19 cellular contexts compared by ENCODE assay signal in the genomic region with DNA sequence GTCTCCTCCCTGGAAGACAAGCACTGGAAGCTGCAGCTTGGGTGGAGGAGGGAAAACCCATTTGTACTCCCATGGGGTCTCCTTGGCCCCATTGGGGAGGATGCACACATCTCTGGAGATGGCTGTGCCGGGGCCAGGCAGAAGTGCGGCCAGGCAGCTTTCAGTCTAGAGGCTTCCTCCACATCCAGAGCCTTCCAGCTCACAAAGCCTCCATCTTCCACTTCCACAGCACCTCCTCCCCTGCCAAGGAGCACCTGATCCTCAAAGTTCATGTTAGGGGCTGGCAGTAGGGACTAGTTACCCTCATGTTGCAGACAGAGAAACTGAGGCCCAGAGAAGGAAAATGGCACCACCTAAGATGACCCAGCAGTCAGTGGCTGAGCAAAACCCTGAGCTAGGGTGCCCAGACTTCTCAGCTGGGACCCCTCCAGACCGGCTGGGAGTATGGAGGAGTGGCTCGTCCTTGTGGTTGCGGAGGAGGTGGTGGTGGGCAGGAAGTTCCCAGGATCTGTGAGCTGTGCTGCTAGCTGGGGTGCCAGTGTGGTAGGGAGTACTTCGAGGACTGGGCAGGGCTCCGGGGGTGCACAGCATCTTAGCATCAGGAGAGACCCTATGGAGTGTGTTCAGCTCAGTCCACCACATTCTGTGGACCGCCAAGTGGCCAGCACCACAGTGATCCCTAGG. TPM values are rescaled to one million over a fixed set of nuclear protein-coding genes. Genes with fewer than 3 reads are reported as not detected.
A peak's percentile ranks its signal among the peaks of the same experiment; 100 is the strongest.
DNase-seq lines count a peak whose midpoint lies in the region; ATAC-seq and TF ChIP-seq lines count a peak whose summit lies in the region.
"Had no signal": no experiment of that assay in that cellular context is flagged by ENCODE, and none has a peak within 500 bp of the region (broad histone marks: within the 10 kb centered on the region; RNA-seq: fewer than 3 reads in every experiment).

No MANE protein-coding gene starts in this region.

- peak; percentile 13 for DNase-seq in H7
- peak; percentile 17 for DNase-seq in RWPE2 (ENCODE audit: low spot score)
- DNase-seq in neural progenitor cell (ENCODE audit: low spot score): no peak
- DNase-seq in stomach: peak; percentile 18
- no peak for DNase-seq in SJCRH30
- DNase-seq: BE2C, DMS79, Kasumi-1, NCI-H187, NCI-H446, NCI-H526, SHP77 had no signal

- intact Hi-C loops in stomach (cut with DNase I; ENCODE audit: low total_unique reads): no loop called here

- peaks cover 17% of the 10 kb centered on the region for H3K36me3 Mint-ChIP-seq in neural progenitor cell

- TF ChIP-seq CTCF in RWPE2 (IDR thresholded peaks at IDR 0.05; ENCODE audit: poor library complexity, severe bottlenecking): no peak
- no peak for TF ChIP-seq CTCF in neural progenitor cell (IDR thresholded peaks at IDR 0.05)
- no peak for TF ChIP-seq CTCF in stomach (IDR thresholded peaks at IDR 0.05)

- H2AFZ ChIP-seq in neural progenitor cell (replicated peaks): no peak overlapping the region

- H3K79me2 ChIP-seq in neural progenitor cell (ENCODE audit: low read depth): no peaks in the 10 kb centered on the region

- TF ChIP-seq POLR2A in stomach (IDR thresholded peaks at IDR 0.05): no peak

- H3K4me1 ChIP-seq in RWPE2 (ENCODE audit: insufficient read depth, poor library complexity, severe bottlenecking) (no peaks in the 10 kb centered on the region), neural progenitor cell (peaks cover 10% of the 10 kb centered on the region), stomach (no peaks in the 10 kb centered on the region), SJCRH30 (no peaks in the 10 kb centered on the region)
- H3K4me1 ChIP-seq: BE2C, HAP-1 had no signal

- H4K20me1 ChIP-seq in neural progenitor cell (ENCODE audit: low read depth): no peaks in the 10 kb centered on the region

- H3K27ac Mint-ChIP-seq in neural progenitor cell: peak overlapping the region; percentile 63

- no peak overlapping the region for H3K4me2 ChIP-seq in neural progenitor cell

- no peak overlapping the region for H3K4me3 Mint-ChIP-seq in neural progenitor cell

- 61 to 81% (median 64%) methylated on average over 4 to 8 of the region's 8 CpGs for WGBS in stomach, 5 donors

- H3K27ac ChIP-seq in RWPE2 (ENCODE audit: poor library complexity, severe bottlenecking) (no peak overlapping the region), neural progenitor cell (no peak overlapping the region), stomach (no peak overlapping the region), SJCRH30 (no peak overlapping the region)
- H3K27ac ChIP-seq: SK-N-MC had no signal

- TF ChIP-seq EP300 in stomach (IDR thresholded peaks at IDR 0.05): no peak

- H3K4me3 ChIP-seq in H7 (ENCODE audit: insufficient read depth, low read depth, low read length) (no peak overlapping the region), RWPE2 (ENCODE audit: severe bottlenecking) (no peak overlapping the region), neural progenitor cell (no peak overlapping the region), stomach (no peak overlapping the region), SJCRH30 (no peak overlapping the region)
- H3K4me3 ChIP-seq: HAP-1, SK-N-MC had no signal

- H3K27me3 ChIP-seq in H7 (ENCODE audit: control insufficient read depth, insufficient read depth, low read length) (no peaks in the 10 kb centered on the region), RWPE2 (ENCODE audit: insufficient read depth, poor library complexity, severe bottlenecking) (peaks cover 4% of the 10 kb centered on the region), neural progenitor cell (peaks cover 4% of the 10 kb centered on the region), stomach (peaks cover 0 to 23% (median 0%) of the 10 kb centered on the region in 3 donors), SJCRH30 (peaks cover 16% of the 10 kb centered on the region)
- H3K27me3 ChIP-seq: BE2C had no signal

- peaks cover 9% of the 10 kb centered on the region for H3K27me3 Mint-ChIP-seq in neural progenitor cell (ENCODE audit: insufficient read depth, low read depth)

- H3F3A ChIP-seq in neural progenitor cell (ENCODE audit: low read depth): peaks cover 3% of the 10 kb centered on the region

- H3K9ac ChIP-seq in neural progenitor cell: no peak overlapping the region

- H3K9me3 Mint-ChIP-seq in neural progenitor cell: no peaks in the 10 kb centered on the region

- no peak for ATAC-seq in RWPE2 (ENCODE audit: low read depth)
- ATAC-seq in HG02840 (IDR thresholded peaks at IDR 0.05; ENCODE audit: low FRiP score, unreplicated experiment): no peak
- no peak for ATAC-seq in HG03159 (IDR thresholded peaks at IDR 0.05; ENCODE audit: unreplicated experiment)

- no peaks in the 10 kb centered on the region for H3K36me3 ChIP-seq in H7 (replicated peaks; ENCODE audit: control insufficient read depth, insufficient read depth, low read length)
- no peaks in the 10 kb centered on the region for H3K36me3 ChIP-seq in RWPE2 (ENCODE audit: low read depth)
- H3K36me3 ChIP-seq in neural progenitor cell: no peaks in the 10 kb centered on the region
- H3K36me3 ChIP-seq in stomach: no peaks in the 10 kb centered on the region
- H3K36me3 ChIP-seq in SJCRH30: no peaks in the 10 kb centered on the region
- H3K36me3 ChIP-seq: BE2C, HAP-1 had no signal

- no peaks in the 10 kb centered on the region for H3K9me3 ChIP-seq in RWPE2 (ENCODE audit: severe bottlenecking)
- no peaks in the 10 kb centered on the region for H3K9me3 ChIP-seq in neural progenitor cell (ENCODE audit: low read depth)
- H3K9me3 ChIP-seq in stomach: no peaks in the 10 kb centered on the region
- H3K9me3 ChIP-seq in SJCRH30 (replicated peaks): no peaks in the 10 kb centered on the region
- H3K9me3 ChIP-seq: BE2C, HAP-1 had no signal

- peaks cover 18% of the 10 kb centered on the region for H3K4me1 Mint-ChIP-seq in neural progenitor cell

RNA-seq across cellular contexts. Expression of gene ADCYAP1R1, which starts 44.2 kb away (rescaled TPM):
- 1.8 TPM in 2 replicates for total RNA-seq in H7 (2014; rRNA removed; shearing (Covaris generic))
- 0.39 and 0.56 TPM in 2 replicates for total RNA-seq in neural progenitor cell (ENCODE audit: low replicate concordance)
- total RNA-seq in stomach: 10 to 100 TPM in 1 of 5 donors, 1 to 10 TPM in 2, under 1 TPM in 2; 0.58 to 20.1 (median 4.8) TPM
- under 1 TPM; 0.25 to 0.80 (median 0.31) TPM for polyA plus RNA-seq in stomach
- total RNA-seq in SJCRH30 (2014; rRNA removed; shearing (Covaris generic)): not detected in 2 replicates
- total RNA-seq: A673, MCF 10A, RPMI7951 had no signal

Comparison
In these comparisons a context has a peak if more than half of its experiments do, and no peak if none do; other contexts are left out.
1. DNase-seq: peak in H7 (single experiment), RWPE2 (single experiment) and stomach (single experiment); none in neural progenitor cell (single experiment) and SJCRH30 (0 of 2).